ENCODE assay signal across 8 cellular contexts in genomic region chr2:203014456-203015199, GRCh38. TPM values are rescaled to one million over a fixed set of nuclear protein-coding genes. Genes with fewer than 3 reads are reported as not detected.
DNase-seq lines count a peak whose midpoint lies in the region; ATAC-seq and TF ChIP-seq lines count a peak whose summit lies in the region.

Gene NBEAL1, plus strand, starts transcription at chr2:203014875. Its CDS starts 1,510 bp downstream, at chr2:203016385.

- H3K27ac ChIP-seq in temporal lobe (ENCODE audit: low read depth, low read length), result peak within 1 kb of the TSS; percentile 83

- no peak for TF ChIP-seq CTCF in GM06990 (IDR thresholded peaks at IDR 0.05; ENCODE audit: insufficient read depth, low read length, poor library complexity, severe bottlenecking)

- peak; percentile 97 for ATAC-seq in HG02588 (IDR thresholded peaks at IDR 0.05; ENCODE audit: unreplicated experiment)
- peak; percentile 92 for ATAC-seq in SK-N-SH treated with all-trans-retinoic acid at 6 μM for 48 hours
- peak; percentile 94 to 96 for ATAC-seq in activated naive CD4-positive, alpha-beta T cell treated with anti-CD3 and anti-CD28 coated beads, Interleukin-2, amount 50 U/mL, for 72 hours

- peaks cover 6 to 11% of the 10 kb centered on the region in 2 donors for H3K36me3 Mint-ChIP-seq in activated naive CD4-positive, alpha-beta T cell treated with anti-CD3 and anti-CD28 coated beads, Interleukin-2, amount 50 U/mL, for 72 hours

- peak within 1 kb of the TSS; percentile 68 for H3K4me3 ChIP-seq in GM06990 (replicated peaks; ENCODE audit: low read depth, low read length)

- H3K27me3 ChIP-seq in GM06990 (replicated peaks; ENCODE audit: control insufficient read depth, insufficient read depth, low read length), result no peaks in the 10 kb centered on the region

- H3K36me3 ChIP-seq in GM06990 (ENCODE audit: control insufficient read depth, insufficient read depth, low read length), result no peaks in the 10 kb centered on the region

- H3K9me3 Mint-ChIP-seq in activated naive CD4-positive, alpha-beta T cell treated with anti-CD3 and anti-CD28 coated beads, Interleukin-2, amount 50 U/mL, for 72 hours, result no peaks in the 10 kb centered on the region

- peak within 1 kb of the TSS; percentile 98 to 99 for H3K27ac Mint-ChIP-seq in activated naive CD4-positive, alpha-beta T cell treated with anti-CD3 and anti-CD28 coated beads, Interleukin-2, amount 50 U/mL, for 72 hours

- DNase-seq in GM06990 (ENCODE audit: extremely low read depth, insufficient read length) (peak; percentile 99), NCI-H1092 (lab: John Stamatoyannopoulos, UW) (peak; percentile 93), glomerular endothelial cell (ENCODE audit: extremely low read depth, low read depth, low spot score) (peak; percentile 95), occipital lobe (lab: John Stamatoyannopoulos, UW) (peak; percentile 98)
- DNase-seq in activated naive CD4-positive, alpha-beta T cell treated with anti-CD3 and anti-CD28 coated beads, Interleukin-2, amount 50 U/mL, for 72 hours (ENCODE audit: low spot score in 2 of 2), result peak; percentile 98 to 99

TF ChIP-seq in SK-N-SH treated with all-trans-retinoic acid at 6 μM for 48 hours, 23 proteins besides CTCF, POLR2A, EP300 and RAD21:
- TF ChIP-seq ZFP30 (CRISPR knock-in tag; IDR thresholded peaks at IDR 0.05), result no peak
- TF ChIP-seq, protein P1, sequence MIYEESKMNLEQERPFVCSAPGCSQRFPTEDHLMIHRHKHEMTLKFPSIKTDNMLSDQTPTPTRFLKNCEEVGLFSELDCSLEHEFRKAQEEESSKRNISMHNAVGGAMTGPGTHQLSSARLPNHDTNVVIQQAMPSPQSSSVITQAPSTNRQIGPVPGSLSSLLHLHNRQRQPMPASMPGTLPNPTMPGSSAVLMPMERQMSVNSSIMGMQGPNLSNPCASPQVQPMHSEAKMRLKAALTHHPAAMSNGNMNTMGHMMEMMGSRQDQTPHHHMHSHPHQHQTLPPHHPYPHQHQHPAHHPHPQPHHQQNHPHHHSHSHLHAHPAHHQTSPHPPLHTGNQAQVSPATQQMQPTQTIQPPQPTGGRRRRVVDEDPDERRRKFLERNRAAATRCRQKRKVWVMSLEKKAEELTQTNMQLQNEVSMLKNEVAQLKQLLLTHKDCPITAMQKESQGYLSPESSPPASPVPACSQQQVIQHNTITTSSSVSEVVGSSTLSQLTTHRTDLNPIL (CRISPR knock-in tag; IDR thresholded peaks at IDR 0.05; ENCODE audit: low read depth), result 0 out of 2 replicates have a peak, but pooled peaks have one; percentile 28

RNA-seq across cellular contexts. Expression of gene NBEAL1, which starts in this region (rescaled TPM):
- 10 to 100 TPM; 15.6 to 22.6 TPM for total RNA-seq in activated naive CD4-positive, alpha-beta T cell treated with anti-CD3 and anti-CD28 coated beads, Interleukin-2, amount 50 U/mL, for 72 hours
- 13.4 and 14.6 TPM in 2 replicates for total RNA-seq in glomerular endothelial cell
- total RNA-seq in occipital lobe, result 62.7 TPM
- total RNA-seq in temporal lobe, result 40.1 TPM

Comparison
In these comparisons a context has a peak if more than half of its experiments do, and no peak if none do; other contexts are left out.
1. Peak in every context shown above with its lines: DNase-seq, ATAC-seq, H3K4me3 ChIP-seq and H3K27ac ChIP-seq.